Comparison of ENCODE assay signal across 16 cellular contexts in the genomic region with DNA sequence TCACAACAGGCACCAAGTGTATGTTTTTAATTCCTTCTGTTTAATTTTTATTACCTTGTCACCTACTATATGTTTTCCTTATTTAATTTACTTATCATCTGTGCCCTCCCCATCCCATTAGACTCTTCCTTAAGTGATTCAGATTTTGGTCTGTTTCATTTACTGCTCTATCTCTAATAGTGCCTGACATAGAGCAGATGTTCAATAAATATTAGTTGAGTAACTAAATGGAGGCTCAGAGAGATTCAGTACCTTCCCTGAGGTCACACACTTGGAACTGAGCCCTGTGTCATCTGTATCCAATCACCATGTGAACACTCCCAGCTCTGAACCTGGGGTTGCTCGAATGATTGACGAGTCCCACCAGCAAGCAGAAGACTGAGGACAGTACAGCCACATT.
A peak's percentile ranks its signal among the peaks of the same experiment; 100 is the strongest.
DNase-seq lines count a peak whose midpoint lies in the region; ATAC-seq and TF ChIP-seq lines count a peak whose summit lies in the region.
"Had no signal": no experiment of that assay in that cellular context is flagged by ENCODE, and none has a peak within 500 bp of the region (broad histone marks: within the 10 kb centered on the region; RNA-seq: fewer than 3 reads in every experiment).

No MANE protein-coding gene starts in this region.

- H3K27ac Mint-ChIP-seq in nephron progenitor cell: peak overlapping the region; percentile 56
- H3K27ac Mint-ChIP-seq: CD4-positive, alpha-beta T cell; CD8-positive, alpha-beta T cell had no signal

- peak; percentile 71 for DNase-seq in SK-N-DZ (ENCODE audit: low spot score)
- no peak for DNase-seq in nephron progenitor cell
- no peak for DNase-seq in H7
- DNase-seq in body of pancreas: no peak
- DNase-seq: 8988T; ACHN; Caco-2; Calu3; CD4-positive, alpha-beta T cell; CD8-positive, alpha-beta T cell; DMS79 treated with DMSO at 0.1 percent for 48 hours; GF-D8 had no signal

- H3K4me3 Mint-ChIP-seq in nephron progenitor cell: no peak overlapping the region
- H3K4me3 Mint-ChIP-seq: CD4-positive, alpha-beta T cell; CD8-positive, alpha-beta T cell had no signal

- H3K36me3 ChIP-seq in H7 (replicated peaks; ENCODE audit: control insufficient read depth, insufficient read depth, low read length) (no peaks in the 10 kb centered on the region), body of pancreas (replicated peaks in 1 of 2; ENCODE audit: insufficient read depth in 1 of 2, low read depth in 2 of 2) (no peaks in the 10 kb centered on the region)
- H3K36me3 ChIP-seq: BLaER1 treated with 17β-estradiol and CSF1 and Interleukin-3, amounts not matched to agents 10 nM and 100 nM had no signal

- peaks cover 7% of the 10 kb centered on the region for H3K4me1 ChIP-seq in body of pancreas
- H3K4me1 ChIP-seq: Caco-2 had no signal

- no peaks in the 10 kb centered on the region for H3K27me3 ChIP-seq in H7 (ENCODE audit: control insufficient read depth, insufficient read depth, low read length)
- no peaks in the 10 kb centered on the region for H3K27me3 ChIP-seq in body of pancreas
- H3K27me3 ChIP-seq: BLaER1 treated with 17β-estradiol and CSF1 and Interleukin-3, amounts not matched to agents 10 nM and 100 nM had no signal

- peaks cover 4% of the 10 kb centered on the region for H3K27me3 Mint-ChIP-seq in nephron progenitor cell (ENCODE audit: low read depth, poor library complexity)
- H3K27me3 Mint-ChIP-seq: CD4-positive, alpha-beta T cell had no signal

- no peaks in the 10 kb centered on the region for H3K9me3 ChIP-seq in body of pancreas
- H3K9me3 ChIP-seq: BLaER1 treated with 17β-estradiol and CSF1 and Interleukin-3, amounts not matched to agents 10 nM and 100 nM; Caco-2 had no signal

- no peaks in the 10 kb centered on the region for H3K36me3 Mint-ChIP-seq in nephron progenitor cell (ENCODE audit: low read depth)
- H3K36me3 Mint-ChIP-seq: CD8-positive, alpha-beta T cell had no signal

- H3K4me3 ChIP-seq in H7 (ENCODE audit: insufficient read depth, low read depth, low read length): no peak overlapping the region
- H3K4me3 ChIP-seq in body of pancreas: no peak overlapping the region
- H3K4me3 ChIP-seq: BLaER1 treated with 17β-estradiol and CSF1 and Interleukin-3, amounts not matched to agents 10 nM and 100 nM had no signal

- no peaks in the 10 kb centered on the region for H3K9me3 Mint-ChIP-seq in nephron progenitor cell
- H3K9me3 Mint-ChIP-seq: CD8-positive, alpha-beta T cell had no signal

- TF ChIP-seq POLR2A in body of pancreas (IDR thresholded peaks at IDR 0.05): no peak

- 49 to 91% methylated on average over 2 of the region's 2 CpGs for WGBS in body of pancreas, 2 donors

- ATAC-seq in SK-N-SH treated with all-trans-retinoic acid at 6 μM for 48 hours (peak; percentile 76), HG03175 (IDR thresholded peaks at IDR 0.05; ENCODE audit: unreplicated experiment) (no peak), body of pancreas (no peak)
- ATAC-seq: CD8-positive, alpha-beta T cell had no signal

- TF ChIP-seq CTCF in nephron progenitor cell (IDR thresholded peaks at IDR 0.05) (no peak), body of pancreas (IDR thresholded peaks at IDR 0.05) (no peak)

- intact Hi-C loops in body of pancreas (cut with DNase I): no loop called here

- H3K4me1 Mint-ChIP-seq in nephron progenitor cell: peaks cover 34% of the 10 kb centered on the region

- H3K27ac ChIP-seq in body of pancreas: no peak overlapping the region
- H3K27ac ChIP-seq: BLaER1 treated with 17β-estradiol and CSF1 and Interleukin-3, amounts not matched to agents 10 nM and 100 nM; C4-2B had no signal

TF ChIP-seq in SK-N-SH treated with all-trans-retinoic acid at 6 μM for 48 hours, 23 proteins besides CTCF, POLR2A, EP300 and RAD21 (continues in another document):
- no peak for TF ChIP-seq ARNTL (CRISPR knock-in tag; IDR thresholded peaks at IDR 0.05; ENCODE audit: borderline replicate concordance, low read depth)
- no peak for TF ChIP-seq GLIS3 (CRISPR knock-in tag; IDR thresholded peaks at IDR 0.05)
- TF ChIP-seq ZNF565 (CRISPR knock-in tag; conservative IDR thresholded peaks at IDR 0.05; ENCODE audit: low read depth): no peak
- no peak for TF ChIP-seq ZNF8 (CRISPR knock-in tag; IDR thresholded peaks at IDR 0.05)
- TF ChIP-seq, protein P1, sequence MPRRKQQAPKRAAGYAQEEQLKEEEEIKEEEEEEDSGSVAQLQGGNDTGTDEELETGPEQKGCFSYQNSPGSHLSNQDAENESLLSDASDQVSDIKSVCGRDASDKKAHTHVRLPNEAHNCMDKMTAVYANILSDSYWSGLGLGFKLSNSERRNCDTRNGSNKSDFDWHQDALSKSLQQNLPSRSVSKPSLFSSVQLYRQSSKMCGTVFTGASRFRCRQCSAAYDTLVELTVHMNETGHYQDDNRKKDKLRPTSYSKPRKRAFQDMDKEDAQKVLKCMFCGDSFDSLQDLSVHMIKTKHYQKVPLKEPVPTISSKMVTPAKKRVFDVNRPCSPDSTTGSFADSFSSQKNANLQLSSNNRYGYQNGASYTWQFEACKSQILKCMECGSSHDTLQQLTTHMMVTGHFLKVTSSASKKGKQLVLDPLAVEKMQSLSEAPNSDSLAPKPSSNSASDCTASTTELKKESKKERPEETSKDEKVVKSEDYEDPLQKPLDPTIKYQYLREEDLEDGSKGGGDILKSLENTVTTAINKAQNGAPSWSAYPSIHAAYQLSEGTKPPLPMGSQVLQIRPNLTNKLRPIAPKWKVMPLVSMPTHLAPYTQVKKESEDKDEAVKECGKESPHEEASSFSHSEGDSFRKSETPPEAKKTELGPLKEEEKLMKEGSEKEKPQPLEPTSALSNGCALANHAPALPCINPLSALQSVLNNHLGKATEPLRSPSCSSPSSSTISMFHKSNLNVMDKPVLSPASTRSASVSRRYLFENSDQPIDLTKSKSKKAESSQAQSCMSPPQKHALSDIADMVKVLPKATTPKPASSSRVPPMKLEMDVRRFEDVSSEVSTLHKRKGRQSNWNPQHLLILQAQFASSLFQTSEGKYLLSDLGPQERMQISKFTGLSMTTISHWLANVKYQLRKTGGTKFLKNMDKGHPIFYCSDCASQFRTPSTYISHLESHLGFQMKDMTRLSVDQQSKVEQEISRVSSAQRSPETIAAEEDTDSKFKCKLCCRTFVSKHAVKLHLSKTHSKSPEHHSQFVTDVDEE (CRISPR knock-in tag; IDR thresholded peaks at IDR 0.05): 0 out of 2 replicates have a peak, but pooled peaks have one; percentile 58
- no peak for TF ChIP-seq RARB (CRISPR knock-in tag; IDR thresholded peaks at IDR 0.05)
- no peak for TF ChIP-seq ESRRG (CRISPR knock-in tag; IDR thresholded peaks at IDR 0.05)
- TF ChIP-seq, protein P2, sequence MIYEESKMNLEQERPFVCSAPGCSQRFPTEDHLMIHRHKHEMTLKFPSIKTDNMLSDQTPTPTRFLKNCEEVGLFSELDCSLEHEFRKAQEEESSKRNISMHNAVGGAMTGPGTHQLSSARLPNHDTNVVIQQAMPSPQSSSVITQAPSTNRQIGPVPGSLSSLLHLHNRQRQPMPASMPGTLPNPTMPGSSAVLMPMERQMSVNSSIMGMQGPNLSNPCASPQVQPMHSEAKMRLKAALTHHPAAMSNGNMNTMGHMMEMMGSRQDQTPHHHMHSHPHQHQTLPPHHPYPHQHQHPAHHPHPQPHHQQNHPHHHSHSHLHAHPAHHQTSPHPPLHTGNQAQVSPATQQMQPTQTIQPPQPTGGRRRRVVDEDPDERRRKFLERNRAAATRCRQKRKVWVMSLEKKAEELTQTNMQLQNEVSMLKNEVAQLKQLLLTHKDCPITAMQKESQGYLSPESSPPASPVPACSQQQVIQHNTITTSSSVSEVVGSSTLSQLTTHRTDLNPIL (CRISPR knock-in tag; IDR thresholded peaks at IDR 0.05; ENCODE audit: low read depth): no peak
- TF ChIP-seq ZNF70 (CRISPR knock-in tag; IDR thresholded peaks at IDR 0.05): peak; percentile 79
- TF ChIP-seq SNAI2 (CRISPR knock-in tag; IDR thresholded peaks at IDR 0.05): no peak
- no peak for TF ChIP-seq OSR1 (CRISPR knock-in tag; IDR thresholded peaks at IDR 0.05)
- no peak for TF ChIP-seq BACH2 (CRISPR knock-in tag; IDR thresholded peaks at IDR 0.05; ENCODE audit: borderline replicate concordance)
- no peak for TF ChIP-seq CSDC2 (CRISPR knock-in tag; IDR thresholded peaks at IDR 0.05)
- TF ChIP-seq ISL1 (CRISPR knock-in tag; IDR thresholded peaks at IDR 0.05): peak; percentile 63
- TF ChIP-seq ZFP30 (CRISPR knock-in tag; IDR thresholded peaks at IDR 0.05): no peak
- TF ChIP-seq, protein P3, sequence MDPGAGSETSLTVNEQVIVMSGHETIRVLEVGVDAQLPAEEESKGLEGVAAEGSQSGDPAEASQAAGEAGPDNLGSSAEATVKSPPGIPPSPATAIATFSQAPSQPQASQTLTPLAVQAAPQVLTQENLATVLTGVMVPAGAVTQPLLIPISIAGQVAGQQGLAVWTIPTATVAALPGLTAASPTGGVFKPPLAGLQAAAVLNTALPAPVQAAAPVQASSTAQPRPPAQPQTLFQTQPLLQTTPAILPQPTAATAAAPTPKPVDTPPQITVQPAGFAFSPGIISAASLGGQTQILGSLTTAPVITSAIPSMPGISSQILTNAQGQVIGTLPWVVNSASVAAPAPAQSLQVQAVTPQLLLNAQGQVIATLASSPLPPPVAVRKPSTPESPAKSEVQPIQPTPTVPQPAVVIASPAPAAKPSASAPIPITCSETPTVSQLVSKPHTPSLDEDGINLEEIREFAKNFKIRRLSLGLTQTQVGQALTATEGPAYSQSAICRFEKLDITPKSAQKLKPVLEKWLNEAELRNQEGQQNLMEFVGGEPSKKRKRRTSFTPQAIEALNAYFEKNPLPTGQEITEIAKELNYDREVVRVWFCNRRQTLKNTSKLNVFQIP (CRISPR knock-in tag; IDR thresholded peaks at IDR 0.05; ENCODE audit: borderline replicate concordance, low read depth): no peak
- TF ChIP-seq, protein P4, sequence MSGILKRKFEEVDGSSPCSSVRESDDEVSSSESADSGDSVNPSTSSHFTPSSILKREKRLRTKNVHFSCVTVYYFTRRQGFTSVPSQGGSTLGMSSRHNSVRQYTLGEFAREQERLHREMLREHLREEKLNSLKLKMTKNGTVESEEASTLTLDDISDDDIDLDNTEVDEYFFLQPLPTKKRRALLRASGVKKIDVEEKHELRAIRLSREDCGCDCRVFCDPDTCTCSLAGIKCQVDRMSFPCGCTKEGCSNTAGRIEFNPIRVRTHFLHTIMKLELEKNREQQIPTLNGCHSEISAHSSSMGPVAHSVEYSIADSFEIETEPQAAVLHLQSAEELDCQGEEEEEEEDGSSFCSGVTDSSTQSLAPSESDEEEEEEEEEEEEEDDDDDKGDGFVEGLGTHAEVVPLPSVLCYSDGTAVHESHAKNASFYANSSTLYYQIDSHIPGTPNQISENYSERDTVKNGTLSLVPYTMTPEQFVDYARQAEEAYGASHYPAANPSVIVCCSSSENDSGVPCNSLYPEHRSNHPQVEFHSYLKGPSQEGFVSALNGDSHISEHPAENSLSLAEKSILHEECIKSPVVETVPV (CRISPR knock-in tag; IDR thresholded peaks at IDR 0.05): no peak
- TF ChIP-seq PPARA (CRISPR knock-in tag; IDR thresholded peaks at IDR 0.05; ENCODE audit: borderline replicate concordance): no peak
- no peak for TF ChIP-seq ZC3H10 (CRISPR knock-in tag; IDR thresholded peaks at IDR 0.05)
- peak; percentile 86 for TF ChIP-seq TCF4 (CRISPR knock-in tag; IDR thresholded peaks at IDR 0.05; ENCODE audit: borderline replicate concordance)
- TF ChIP-seq TOX (CRISPR knock-in tag; IDR thresholded peaks at IDR 0.05; ENCODE audit: borderline replicate concordance): no peak
